In genomic region chr22:39562839-39563489, GRCh38 we compare ENCODE assay signal across 25 cellular contexts. TPM values are rescaled to one million over a fixed set of nuclear protein-coding genes. Genes with fewer than 3 reads are reported as not detected.
A peak's percentile ranks its signal among the peaks of the same experiment; 100 is the strongest.
DNase-seq lines count a peak whose midpoint lies in the region; ATAC-seq, FAIRE-seq and TF ChIP-seq lines count a peak whose summit lies in the region.
"Had no signal": no experiment of that assay in that cellular context is flagged by ENCODE, and none has a peak within 500 bp of the region (broad histone marks: within the 10 kb centered on the region; RNA-seq: fewer than 3 reads in every experiment).

No MANE protein-coding gene starts in this region.

- H3K9ac ChIP-seq in GM12878 (ENCODE audit: control insufficient read depth, insufficient read depth, low read length) (no peak overlapping the region), neuronal stem cell (ENCODE audit: low read depth, low read length, poor library complexity) (no peak overlapping the region)
- H3K9ac ChIP-seq: BLaER1 treated with 17β-estradiol and CSF1 and Interleukin-3, amounts not matched to agents 10 nM and 100 nM had no signal

- TF ChIP-seq RAD21 in GM12878 (IDR thresholded peaks at IDR 0.05; ENCODE audit: insufficient read depth, low read depth, low read length): no peak

- intact Hi-C loops in GM12878 (cut with micrococcal nuclease; ENCODE audit: unreplicated experiment): no loop called here

- ATAC-seq in GM12878 (no peak), HG02759 (IDR thresholded peaks at IDR 0.05; ENCODE audit: unreplicated experiment) (no peak), HG03139 (IDR thresholded peaks at IDR 0.05; ENCODE audit: unreplicated experiment) (no peak)
- ATAC-seq in stimulated activated naive CD8-positive, alpha-beta T cell treated with anti-CD3 and anti-CD28 coated beads, Interleukin-15, amount 100 ng/mL, for 72 hours: no peak
- ATAC-seq: A549, GM23338 had no signal

- no peak overlapping the region for H2BK5ac ChIP-seq in neuronal stem cell (ENCODE audit: low read length)

- no peak overlapping the region for H3K23ac ChIP-seq in neuronal stem cell (ENCODE audit: low read depth, low read length, poor library complexity)

- WGBS in GM12878 (ENCODE audit: insufficient coverage, insufficient replicate concordance, low lambda C conversion rate, missing lambda C conversion rate): 46% methylated on average over 9 of the region's 9 CpGs
- WGBS in neuronal stem cell (ENCODE audit: extremely low coverage in 2 of 2, insufficient read length in 2 of 2, insufficient replicate concordance in 1 of 2), 2 donors: 93% methylated on average over 1 of the region's 9 CpGs; no CpG with 5 or more reads in 1 of the 2 donors

- FAIRE-seq in GM12892 (lab: Jason Lieb, UNC) (peak; percentile 76), GM12878 (lab: Jason Lieb, UNC) (peak; percentile 49)
- FAIRE-seq: A549, D721Med, H54 had no signal

- TF ChIP-seq POLR2A in GM12892 (IDR thresholded peaks at IDR 0.05; ENCODE audit: low read depth, low read length) (no peak), GM12878 (IDR thresholded peaks at IDR 0.05; ENCODE audit: low read depth, low read length) (no peak)

- no peaks in the 10 kb centered on the region for H4K20me1 ChIP-seq in GM12878 (ENCODE audit: control insufficient read depth, insufficient read depth)

- no peak overlapping the region for H3K4ac ChIP-seq in neuronal stem cell (ENCODE audit: low read length)

- in situ Hi-C loops in GM12878 (cut with MboI): no loop called here

- no peak overlapping the region for H3K4me2 ChIP-seq in GM12878 (ENCODE audit: control insufficient read depth, insufficient read depth)
- H3K4me2 ChIP-seq in neuronal stem cell (ENCODE audit: insufficient read depth, low read length, poor library complexity, severe bottlenecking): no peak overlapping the region
- H3K4me2 ChIP-seq: A549, GM23338 had no signal

- no peaks in the 10 kb centered on the region for H3K79me2 ChIP-seq in GM12878 (ENCODE audit: control insufficient read depth, insufficient read depth, low read length)

- H2AFZ ChIP-seq in GM12878 (ENCODE audit: control insufficient read depth, low read depth, low read length) (no peak overlapping the region), neuronal stem cell (ENCODE audit: low read length) (no peak overlapping the region)
- H2AFZ ChIP-seq: GM23338 had no signal

- no peak overlapping the region for H3K27ac Mint-ChIP-seq in stimulated activated naive CD8-positive, alpha-beta T cell treated with anti-CD3 and anti-CD28 coated beads, Interleukin-15, amount 100 ng/mL, for 72 hours
- H3K27ac Mint-ChIP-seq: CD14-positive monocyte; CD4-positive, alpha-beta T cell; CD8-positive, alpha-beta memory T cell; GM23338 had no signal

- SMC1A ChIA-PET in GM12878 (lab: Charles Lee; ENCODE audit: uncharacterized antibody, unreplicated experiment): interaction anchor here (1.7 kb wide), 1 partner anchor 462 kb away, joined by 4 read pairs; no protein-coding TSS in a partner anchor

- H3K9me3 Mint-ChIP-seq in stimulated activated naive CD8-positive, alpha-beta T cell treated with anti-CD3 and anti-CD28 coated beads, Interleukin-15, amount 100 ng/mL, for 72 hours: peaks cover 9 to 12% of the 10 kb centered on the region in 2 donors
- H3K9me3 Mint-ChIP-seq: CD4-positive, alpha-beta T cell had no signal

- H4K8ac ChIP-seq in neuronal stem cell (ENCODE audit: low read depth, low read length): no peak overlapping the region

- H4K91ac ChIP-seq in neuronal stem cell (ENCODE audit: low read depth, low read length, poor library complexity): no peak overlapping the region

- H3K4me1 ChIP-seq in HEK293 (ENCODE audit: control insufficient read depth, insufficient read depth, low read length) (no peaks in the 10 kb centered on the region), GM12878 (ENCODE audit: control insufficient read depth, insufficient read depth, low read length) (no peaks in the 10 kb centered on the region), neuronal stem cell (ENCODE audit: control insufficient read depth in 2 of 2, insufficient read depth in 1 of 2, low read depth in 1 of 2, low read length in 2 of 2) (peaks cover 0 to 7% of the 10 kb centered on the region in 2 donors)
- H3K4me1 ChIP-seq: BE2C, HAP-1 had no signal

- H2BK15ac ChIP-seq in neuronal stem cell (ENCODE audit: low read length): no peak overlapping the region

- no peak overlapping the region for H3K18ac ChIP-seq in neuronal stem cell (ENCODE audit: low read length)

- TF ChIP-seq CTCF in HEK293 (tag by site-specific recombination; IDR thresholded peaks at IDR 0.05) (no peak), GM12878 (IDR thresholded peaks at IDR 0.05 in 2 of 3, conservative IDR thresholded peaks at IDR 0.05 in 1 of 3; ENCODE audit: control insufficient read depth in 2 of 3, extremely low read depth in 1 of 3, insufficient read depth in 1 of 3, low read depth in 3 of 3, low read length in 3 of 3) (no peak)

- H3K27me3 ChIP-seq in GM12878 (replicated peaks in 1 of 2; ENCODE audit: control insufficient read depth in 2 of 2, insufficient read depth in 2 of 2, low read length in 1 of 2) (peaks cover 4 to 5% of the 10 kb centered on the region in 2 experiments; a peak in 3 of 4 replicates), neuronal stem cell (ENCODE audit: control insufficient read depth in 3 of 3, insufficient read depth in 3 of 3, low read depth in 1 of 3, low read length in 3 of 3) (peaks cover 0 to 44% (median 29%) of the 10 kb centered on the region in 3 experiments)

- H2AK5ac ChIP-seq in neuronal stem cell (ENCODE audit: low read depth, low read length): no peak overlapping the region

- TF ChIP-seq EP300 in GM12878 (IDR thresholded peaks at IDR 0.05; ENCODE audit: borderline replicate concordance in 1 of 2, control insufficient read depth in 1 of 2, low read depth in 2 of 2, low read length in 2 of 2): no peak

- BruUV-seq in GM12878 (replicated peaks; lab: Mats Ljungman, UMichigan): no TSS peak

- H3K27me3 Mint-ChIP-seq in stimulated activated naive CD8-positive, alpha-beta T cell treated with anti-CD3 and anti-CD28 coated beads, Interleukin-15, amount 100 ng/mL, for 72 hours: peaks cover 24% of the 10 kb centered on the region
- H3K27me3 Mint-ChIP-seq: CD4-positive, alpha-beta T cell had no signal

- H3K79me1 ChIP-seq in neuronal stem cell (ENCODE audit: low read depth, low read length): no peaks in the 10 kb centered on the region

- H3K4me3 Mint-ChIP-seq in stimulated activated naive CD8-positive, alpha-beta T cell treated with anti-CD3 and anti-CD28 coated beads, Interleukin-15, amount 100 ng/mL, for 72 hours: no peak overlapping the region
- H3K4me3 Mint-ChIP-seq: CD14-positive monocyte; CD4-positive, alpha-beta T cell; CD8-positive, alpha-beta memory T cell; GM23338 had no signal

- RAD21 ChIA-PET in GM12878 (lab: Charles Lee; ENCODE audit: unreplicated experiment): interaction anchor here (1.5 kb wide), 1 partner anchor 462 kb away, joined by 8 read pairs; no protein-coding TSS in a partner anchor

- POLR2A ChIA-PET in HEK293 (lab: Yijun Ruan, JAX) (no interaction called here), GM12878 (lab: Charles Lee) (no interaction called here)

- H3K9me3 ChIP-seq in HEK293 (ENCODE audit: control insufficient read depth, insufficient read depth, low read depth, low read length) (no peaks in the 10 kb centered on the region), GM12878 (replicated peaks; ENCODE audit: control insufficient read depth, insufficient read depth, low read length) (no peaks in the 10 kb centered on the region), neuronal stem cell (replicated peaks in 1 of 2; ENCODE audit: control insufficient read depth in 2 of 2, insufficient read depth in 1 of 2, low read depth in 1 of 2, low read length in 2 of 2) (peaks cover 0 to 11% of the 10 kb centered on the region in 2 donors)
- H3K9me3 ChIP-seq: A549, BE2C, HAP-1 had no signal

- no peaks in the 10 kb centered on the region for H3K36me3 ChIP-seq in HEK293 (ENCODE audit: control insufficient read depth in 2 of 2, insufficient read depth in 1 of 2, low read length in 2 of 2)
- no peaks in the 10 kb centered on the region for H3K36me3 ChIP-seq in GM12878 (ENCODE audit: control insufficient read depth in 2 of 2, insufficient read depth in 2 of 2, low read length in 1 of 2)
- H3K36me3 ChIP-seq in neuronal stem cell (replicated peaks in 1 of 2; ENCODE audit: control insufficient read depth in 2 of 2, insufficient read depth in 2 of 2, low read length in 2 of 2): peaks cover 0 to 3% of the 10 kb centered on the region in 2 donors
- H3K36me3 ChIP-seq: BE2C; BLaER1 treated with 17β-estradiol and CSF1 and Interleukin-3, amounts not matched to agents 10 nM and 100 nM; HAP-1 had no signal

- no peak overlapping the region for H2BK120ac ChIP-seq in neuronal stem cell (ENCODE audit: low read depth, low read length)

- no peak for DNase-seq in GM12892 (ENCODE audit: insufficient read length)
- DNase-seq in GM12878 (ENCODE audit: low read depth, low spot score): no peak
- DNase-seq in neuronal stem cell (ENCODE audit: low spot score): no peak
- DNase-seq in SW 1271 (lab: John Stamatoyannopoulos, UW): no peak
- no peak for DNase-seq in stimulated activated naive CD8-positive, alpha-beta T cell treated with anti-CD3 and anti-CD28 coated beads, Interleukin-15, amount 100 ng/mL, for 72 hours
- DNase-seq: 8988T; ACHN; AML-193; BE2C; CD4-positive, alpha-beta T cell; CD8-positive, alpha-beta memory T cell; DMS 273 treated with DMSO at 0.1 percent for 48 hours; DMS79 treated with DMSO at 0.1 percent for 48 hours; GF-D8 had no signal

- H3K4me3 ChIP-seq in HEK293 (ENCODE audit: low read depth, low read length) (no peak overlapping the region), GM12878 (no peak overlapping the region), neuronal stem cell (ENCODE audit: low read length in 2 of 2) (peak overlapping the region in 1 of 2 donors; percentile 39)
- H3K4me3 ChIP-seq: A549; BLaER1 treated with 17β-estradiol and CSF1 and Interleukin-3, amounts not matched to agents 10 nM and 100 nM; GM23338; HAP-1 had no signal

- no peak overlapping the region for H3K27ac ChIP-seq in HEK293 (ENCODE audit: extremely low read depth, low read depth, low read length)
- H3K27ac ChIP-seq in GM12878 (ENCODE audit: control insufficient read depth, insufficient read depth): no peak overlapping the region
- no peak overlapping the region for H3K27ac ChIP-seq in neuronal stem cell (replicated peaks; ENCODE audit: low read length)
- H3K27ac ChIP-seq: A549; BLaER1 treated with 17β-estradiol and CSF1 and Interleukin-3, amounts not matched to agents 10 nM and 100 nM had no signal

- peak overlapping the region; percentile 69 for H2BK12ac ChIP-seq in neuronal stem cell (ENCODE audit: low read length)

- H3K14ac ChIP-seq in neuronal stem cell (ENCODE audit: low read length): peak overlapping the region; percentile 49

- CTCF ChIA-PET in HEK293 (lab: Yijun Ruan, JAX) (interaction anchor here (1.4 kb wide), 1 partner anchor 28 kb away, joined by 5 read pairs; no protein-coding TSS in a partner anchor), GM12878 (lab: Yijun Ruan, JAX) (interaction anchor here (1.1 kb wide), 1 partner anchor 462 kb away, joined by 5 read pairs; no protein-coding TSS in a partner anchor)

- peaks cover 14% of the 10 kb centered on the region for H3K4me1 Mint-ChIP-seq in stimulated activated naive CD8-positive, alpha-beta T cell treated with anti-CD3 and anti-CD28 coated beads, Interleukin-15, amount 100 ng/mL, for 72 hours

RNA-seq across cellular contexts. Expression of gene CACNA1I, which starts 7.6 kb away (rescaled TPM):
- not detected for polyA plus RNA-seq in GM12892 (2012; ENCODE audit: missing spikeins)
- 0.07 and 0.10 TPM in 2 replicates for total RNA-seq in GM12878 (2013; cell fraction: nucleolus; rRNA removed)
- not detected in 2 replicates for total RNA-seq in GM12878 (2014; rRNA removed)
- total RNA-seq in GM12878 (2014; rRNA removed; fragmentation: Illumina TruSeq; extraction: Trizol): not detected in 2 replicates
- total RNA-seq in GM12878 (2021): 0.03 TPM in 2 replicates
- polyA plus RNA-seq in GM12878 (2011; ENCODE audit: low read depth): not detected
- 0.01 TPM in 1 of 2 replicates, not detected in the other for polyA plus RNA-seq in GM12878 (2011; rRNA removed)
- polyA plus RNA-seq in GM12878 (2011; cell fraction: cytosol; rRNA removed): 0.01 TPM in 1 of 2 replicates, not detected in the other
- 0.04 and 0.06 TPM in 2 replicates for polyA plus RNA-seq in GM12878 (2011; cell fraction: nucleus; rRNA removed)
- polyA plus RNA-seq in GM12878 (2012): not detected in 2 replicates
- polyA plus RNA-seq in GM12878 (2014; fragmentation: Illumina TruSeq; extraction: Trizol): not detected in 2 replicates
- polyA plus RNA-seq in GM12878 (2014; fragmentation: Nextera tagmentation; extraction: Ambion mirVana): not detected
- polyA plus RNA-seq in GM12878 (2014; rRNA removed): not detected in 2 replicates
- polyA plus RNA-seq in GM12878 (2016; fragmentation: Nextera tagmentation; extraction: Ambion mirVana): not detected
- under 0.01 TPM in 1 of 2 replicates, not detected in the other for polyA minus RNA-seq in GM12878 (2011; rRNA and poly(A)+ RNA removed)
- not detected in 2 replicates for polyA minus RNA-seq in GM12878 (2011; cell fraction: cytosol; rRNA and poly(A)+ RNA removed)
- not detected in 2 replicates for polyA minus RNA-seq in GM12878 (2011; cell fraction: nucleus; rRNA and poly(A)+ RNA removed)
- polyA plus RNA-seq in neuronal stem cell (2013, experiment 1 of 2): 0.21 TPM
- polyA plus RNA-seq in neuronal stem cell (2013, experiment 2 of 2): 0.18 TPM
- total RNA-seq: Daoy had no signal
- polyA plus RNA-seq: CD14-positive monocyte had no signal

RNA-seq across cellular contexts. Expression of gene RPS19BP1, which starts 30.4 kb away (rescaled TPM):
- polyA plus RNA-seq in GM12892 (2012; ENCODE audit: missing spikeins): 46.3 TPM
- 43.6 and 46.7 TPM in 2 replicates for total RNA-seq in GM12878 (2013; cell fraction: nucleolus; rRNA removed)
- 106 and 132 TPM in 2 replicates for total RNA-seq in GM12878 (2014; rRNA removed)
- total RNA-seq in GM12878 (2014; rRNA removed; fragmentation: Illumina TruSeq; extraction: Trizol): 36.6 and 47.5 TPM in 2 replicates
- total RNA-seq in GM12878 (2021): 83.6 and 85.7 TPM in 2 replicates
- 23.5 TPM for polyA plus RNA-seq in GM12878 (2011; ENCODE audit: low read depth)
- 48.1 and 71.5 TPM in 2 replicates for polyA plus RNA-seq in GM12878 (2011; rRNA removed)
- 100 and 140 TPM in 2 replicates for polyA plus RNA-seq in GM12878 (2011; cell fraction: cytosol; rRNA removed)
- 73.0 and 84.9 TPM in 2 replicates for polyA plus RNA-seq in GM12878 (2011; cell fraction: nucleus; rRNA removed)
- 59.4 and 59.8 TPM in 2 replicates for polyA plus RNA-seq in GM12878 (2012)
- 8.8 and 20.3 TPM in 2 replicates for polyA plus RNA-seq in GM12878 (2014; fragmentation: Illumina TruSeq; extraction: Trizol)
- 10 to 100 TPM in 1 of 2 experiments, 1 to 10 TPM in 1; 2.7 to 14.3 TPM for polyA plus RNA-seq in GM12878 (2014; fragmentation: Nextera tagmentation; extraction: Ambion mirVana)
- 146 and 170 TPM in 2 replicates for polyA plus RNA-seq in GM12878 (2014; rRNA removed)
- 100 to 1,000 TPM; 178 to 206 TPM for polyA plus RNA-seq in GM12878 (2016; fragmentation: Nextera tagmentation; extraction: Ambion mirVana)
- polyA minus RNA-seq in GM12878 (2011; rRNA and poly(A)+ RNA removed): 11.3 and 24.2 TPM in 2 replicates
- polyA minus RNA-seq in GM12878 (2011; cell fraction: cytosol; rRNA and poly(A)+ RNA removed): 8.0 and 9.8 TPM in 2 replicates
- 19.3 and 32.1 TPM in 2 replicates for polyA minus RNA-seq in GM12878 (2011; cell fraction: nucleus; rRNA and poly(A)+ RNA removed)
- polyA plus RNA-seq in neuronal stem cell (2013, experiment 1 of 2): 48.7 TPM
- polyA plus RNA-seq in neuronal stem cell (2013, experiment 2 of 2): 48.2 TPM

RNA-seq across cellular contexts. Expression of gene ATF4, which starts 42.6 kb away (rescaled TPM):
- 330 TPM for polyA plus RNA-seq in GM12892 (2012; ENCODE audit: missing spikeins)
- total RNA-seq in GM12878 (2013; cell fraction: nucleolus; rRNA removed): 140 and 144 TPM in 2 replicates
- total RNA-seq in GM12878 (2014; rRNA removed) (308 and 320 TPM in 2 replicates), GM12878 (2014; rRNA removed; fragmentation: Illumina TruSeq; extraction: Trizol) (340 and 355 TPM in 2 replicates), GM12878 (2021) (326 and 331 TPM in 2 replicates)
- 395 TPM for polyA plus RNA-seq in GM12878 (2011; ENCODE audit: low read depth)
- polyA plus RNA-seq in GM12878 (2011; rRNA removed) (566 and 603 TPM in 2 replicates), GM12878 (2014; fragmentation: Illumina TruSeq; extraction: Trizol) (520 and 576 TPM in 2 replicates), GM12878 (2014; fragmentation: Nextera tagmentation; extraction: Ambion mirVana) (100 to 1,000 TPM in 1 of 2 experiments, 10 to 100 TPM in 1; 88.3 to 187 TPM), GM12878 (2014; rRNA removed) (508 and 605 TPM in 2 replicates), GM12878 (2016; fragmentation: Nextera tagmentation; extraction: Ambion mirVana) (100 to 1,000 TPM; 165 to 178 TPM)
- polyA plus RNA-seq in GM12878 (2011; cell fraction: cytosol; rRNA removed): 689 and 827 TPM in 2 replicates
- polyA plus RNA-seq in GM12878 (2011; cell fraction: nucleus; rRNA removed): 737 and 862 TPM in 2 replicates
- polyA plus RNA-seq in GM12878 (2012): 477 and 719 TPM in 2 replicates
- polyA minus RNA-seq in GM12878 (2011; rRNA and poly(A)+ RNA removed): 145 and 253 TPM in 2 replicates
- polyA minus RNA-seq in GM12878 (2011; cell fraction: cytosol; rRNA and poly(A)+ RNA removed): 58.9 and 61.0 TPM in 2 replicates
- polyA minus RNA-seq in GM12878 (2011; cell fraction: nucleus; rRNA and poly(A)+ RNA removed): 146 and 184 TPM in 2 replicates
- 261 TPM for polyA plus RNA-seq in neuronal stem cell (2013, experiment 1 of 2)
- 254 TPM for polyA plus RNA-seq in neuronal stem cell (2013, experiment 2 of 2)
